ENCODE assay signal across 1 cellular context in genomic region chr11:62607729-62608128, GRCh38.
TF ChIP-seq lines count a peak whose summit lies in the region.

No MANE protein-coding gene starts in this region.

TF ChIP-seq in WTC11, 78 proteins besides CTCF, POLR2A, EP300 and RAD21 (continued from another document):
- no peak for TF ChIP-seq AR (CRISPR knock-in tag; IDR thresholded peaks at IDR 0.05)
